ENCODE assay signal across 9 cellular contexts in the genomic region with DNA sequence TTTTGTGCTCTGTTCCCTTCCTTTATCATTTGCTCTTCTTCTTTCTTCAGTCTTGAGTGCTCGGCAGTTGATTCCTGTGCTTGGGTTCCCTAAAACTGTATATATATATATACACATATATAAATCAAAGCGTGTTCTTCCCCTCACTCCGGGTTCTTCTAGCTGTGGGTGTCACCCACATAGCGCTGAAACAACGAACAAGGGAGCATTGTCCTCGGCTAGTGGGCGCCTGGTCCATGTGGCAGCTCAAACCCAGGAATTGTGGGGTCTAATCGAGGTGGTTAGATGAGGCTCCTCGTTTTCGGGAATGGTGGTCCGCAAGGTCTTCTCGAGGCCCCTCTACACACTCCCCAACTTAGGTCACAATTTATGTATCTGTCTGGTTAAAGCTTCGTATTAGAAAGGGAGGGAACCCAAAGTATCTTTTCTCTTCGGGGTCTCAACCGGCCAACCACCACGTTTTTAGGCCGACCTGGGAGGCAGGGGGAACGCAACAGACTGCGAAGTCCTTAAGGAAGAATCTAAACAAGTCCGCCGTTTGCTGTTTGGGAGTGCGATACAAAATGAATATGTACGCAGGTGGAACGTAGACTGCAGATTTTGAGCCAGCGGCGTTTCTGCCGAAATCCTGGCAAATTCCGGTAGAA. TPM values are rescaled to one million over a fixed set of nuclear protein-coding genes. Genes with fewer than 3 reads are reported as not detected.
A peak's percentile ranks its signal among the peaks of the same experiment; 100 is the strongest.
DNase-seq lines count a peak whose midpoint lies in the region; ATAC-seq and TF ChIP-seq lines count a peak whose summit lies in the region.
"Had no signal": no experiment of that assay in that cellular context is flagged by ENCODE, and none has a peak within 500 bp of the region (broad histone marks: within the 10 kb centered on the region; RNA-seq: fewer than 3 reads in every experiment).

No MANE protein-coding gene starts in this region.

- H3K27ac ChIP-seq in HCT116 (ENCODE audit: low read depth, low read length) (peak overlapping the region; percentile 76), right cardiac atrium (ENCODE audit: low read length) (peak overlapping the region; percentile 96), gastrocnemius medialis (peak overlapping the region; percentile 95 to 99 (median 96))

- H3K27me3 ChIP-seq in HCT116 (ENCODE audit: insufficient read depth, low read length) (no peaks in the 10 kb centered on the region), right cardiac atrium (ENCODE audit: control insufficient read depth, insufficient read depth) (no peaks in the 10 kb centered on the region), gastrocnemius medialis (no peaks in the 10 kb centered on the region)

- peak overlapping the region; percentile 96 for H3K4me3 Mint-ChIP-seq in activated T-helper 17 cell treated with anti-CD3 and anti-CD28 coated beads, Interleukin-2, amount 50 U/mL, for 72 hours

- peaks cover 7 to 14% of the 10 kb centered on the region in 2 experiments for H3K4me1 ChIP-seq in HCT116 (ENCODE audit: control insufficient read depth in 1 of 2, insufficient read depth in 2 of 2, low read length in 2 of 2)
- no peaks in the 10 kb centered on the region for H3K4me1 ChIP-seq in right cardiac atrium (ENCODE audit: control insufficient read depth, insufficient read depth, low read length)
- peaks cover 19 to 20% of the 10 kb centered on the region in 2 donors for H3K4me1 ChIP-seq in gastrocnemius medialis

- TF ChIP-seq POLR2A in HCT116 (IDR thresholded peaks at IDR 0.05; ENCODE audit: borderline replicate concordance, extremely low read depth, insufficient read depth, insufficient read length) (no peak), gastrocnemius medialis (IDR thresholded peaks at IDR 0.05) (no peak)

- H3K4me2 ChIP-seq in HCT116 (ENCODE audit: low read length), result peak overlapping the region; percentile 86

- H3K4me3 ChIP-seq in AG10803 (ENCODE audit: low read length) (peak overlapping the region; percentile 98), HCT116 (replicated peaks in 1 of 2; ENCODE audit: low read depth in 1 of 2, low read length in 2 of 2) (peak overlapping the region; percentile 86 to 97), right cardiac atrium (ENCODE audit: low read length) (peak overlapping the region; percentile 88), gastrocnemius medialis (peak overlapping the region; percentile 75 to 99 (median 93))

- H3K79me2 ChIP-seq in HCT116 (ENCODE audit: insufficient read depth, low read length), result peaks cover 25% of the 10 kb centered on the region

- intact Hi-C loops in HCT116 (cut with micrococcal nuclease) (loop anchor here (10.0 kb wide), 1 partner anchor 71 kb away; no protein-coding TSS in a partner anchor), right cardiac atrium (cut with DNase I) (no loop called here), gastrocnemius medialis (cut with DNase I; ENCODE audit: low total_unique reads) (loop anchor here (2.0 to 5.0 kb wide), 3 partner anchors 69 to 971 kb away; a partner anchor contains a TSS)

- H3K27me3 Mint-ChIP-seq in activated T-helper 17 cell treated with anti-CD3 and anti-CD28 coated beads, Interleukin-2, amount 50 U/mL, for 72 hours, result no peaks in the 10 kb centered on the region

- TSS peak; percentile 94 for BruUV-seq in HCT116 (replicated peaks; lab: Mats Ljungman, UMichigan)

- no peak for TF ChIP-seq CTCF in AG10803 (conservative IDR thresholded peaks at IDR 0.05; ENCODE audit: low read length)
- TF ChIP-seq CTCF in HCT116 (IDR thresholded peaks at IDR 0.05 in 2 of 3, conservative IDR thresholded peaks at IDR 0.05 in 1 of 3; ENCODE audit: borderline replicate concordance in 1 of 3, insufficient read depth in 1 of 3, low read depth in 2 of 3, low read length in 2 of 3), result no peak
- TF ChIP-seq CTCF in gastrocnemius medialis (IDR thresholded peaks at IDR 0.05 in 4 of 5, conservative IDR thresholded peaks at IDR 0.05 in 1 of 5), result no peak

- CTCF ChIA-PET in HCT116 (lab: Charles Lee), result interaction anchor here (1.5 to 2.0 kb wide), 4 partner anchors 8 to 88 kb away, joined by 3 to 10 read pairs (median 5); a partner anchor contains a TSS

- peak overlapping the region; percentile 98 for H3K27ac Mint-ChIP-seq in activated T-helper 17 cell treated with anti-CD3 and anti-CD28 coated beads, Interleukin-2, amount 50 U/mL, for 72 hours

- H4K20me1 ChIP-seq in HCT116 (ENCODE audit: insufficient read depth), result no peaks in the 10 kb centered on the region

- TF ChIP-seq RAD21 in HCT116 (IDR thresholded peaks at IDR 0.05; ENCODE audit: low read depth), result no peak

- H3K9me3 ChIP-seq in HCT116 (ENCODE audit: control insufficient read depth in 1 of 2, insufficient read depth in 1 of 2, low read depth in 1 of 2, low read length in 2 of 2), result no peaks in the 10 kb centered on the region
- no peaks in the 10 kb centered on the region for H3K9me3 ChIP-seq in right cardiac atrium (ENCODE audit: control insufficient read depth, low read length)
- no peaks in the 10 kb centered on the region for H3K9me3 ChIP-seq in gastrocnemius medialis

- ATAC-seq in HCT116, result no peak
- no peak for ATAC-seq in activated T-helper 17 cell treated with anti-CD3 and anti-CD28 coated beads, Interleukin-2, amount 50 U/mL, for 72 hours (replicated peaks)
- peak; percentile 13 to 31 for ATAC-seq in right cardiac atrium
- ATAC-seq in gastrocnemius medialis, result peak; percentile 27 to 53
- ATAC-seq in GM21367 (IDR thresholded peaks at IDR 0.05; ENCODE audit: unreplicated experiment), result no peak

- H3K9me2 ChIP-seq in HCT116 (ENCODE audit: insufficient read depth), result no peaks in the 10 kb centered on the region

- H3K9me3 Mint-ChIP-seq in activated T-helper 17 cell treated with anti-CD3 and anti-CD28 coated beads, Interleukin-2, amount 50 U/mL, for 72 hours, result no peaks in the 10 kb centered on the region

- 36% methylated on average over 28 of the region's 28 CpGs for WGBS in right cardiac atrium

- H3K4me1 Mint-ChIP-seq in activated T-helper 17 cell treated with anti-CD3 and anti-CD28 coated beads, Interleukin-2, amount 50 U/mL, for 72 hours, result peaks cover 9% of the 10 kb centered on the region

- peak overlapping the region; percentile 92 for H3K9ac ChIP-seq in HCT116 (ENCODE audit: low read length)

- RAD21 ChIA-PET in HCT116 (lab: Charles Lee; ENCODE audit: low non-redundant PET in 1 of 2, low total read pairs in 2 of 2, uncharacterized antibody in 2 of 2, unreplicated experiment in 2 of 2), result no interaction called here

- H2AFZ ChIP-seq in HCT116 (ENCODE audit: low read depth, low read length, poor library complexity, severe bottlenecking), result peak overlapping the region; percentile 20

- POLR2A ChIA-PET in HCT116 (lab: Charles Lee), result interaction anchor here (0.8 to 1.6 kb wide), 3 partner anchors 7 to 19 kb away, joined by 3 read pairs; no protein-coding TSS in a partner anchor

- in situ Hi-C loops in gastrocnemius medialis (cut with MboI; ENCODE audit: low sequenced_read_pairs in 4 of 4), result loop anchor here in 2 of 4 donors (10.0 kb wide), 2 partner anchors 71 to 89 kb away; a partner anchor contains a TSS

- no peaks in the 10 kb centered on the region; a peak in 1 of 4 replicates for H3K36me3 ChIP-seq in HCT116 (ENCODE audit: control insufficient read depth in 1 of 2, insufficient read depth in 2 of 2, low read length in 2 of 2)
- H3K36me3 ChIP-seq in gastrocnemius medialis, result no peaks in the 10 kb centered on the region

- peaks cover 6% of the 10 kb centered on the region for H3K36me3 Mint-ChIP-seq in activated T-helper 17 cell treated with anti-CD3 and anti-CD28 coated beads, Interleukin-2, amount 50 U/mL, for 72 hours (ENCODE audit: low read depth)

- no peak for DNase-seq in AG10803 (ENCODE audit: low read depth)
- DNase-seq in HCT116 (ENCODE audit: low read depth, low spot score), result no peak
- no peak for DNase-seq in right cardiac atrium
- no peak for DNase-seq in gastrocnemius medialis
- DNase-seq in NCI-H2196 (lab: John Stamatoyannopoulos, UW; ENCODE audit: unreplicated experiment), result no peak
- no peak for DNase-seq in activated CD4-positive, alpha-beta T cell treated with anti-CD3 and anti-CD28 coated beads for 1 hour

TF ChIP-seq in HCT116, 20 proteins besides CTCF, POLR2A, EP300 and RAD21 (continues in another document):
- TF ChIP-seq SRF (IDR thresholded peaks at IDR 0.05; ENCODE audit: low read depth), result no peak
- no peak for TF ChIP-seq YY1 (IDR thresholded peaks at IDR 0.05; ENCODE audit: extremely low read depth, insufficient replicate concordance, low read depth, low read length)
- no peak for TF ChIP-seq TCF7L2 (IDR thresholded peaks at IDR 0.05; ENCODE audit: borderline replicate concordance, extremely low read depth, insufficient read depth, insufficient read length)
- TF ChIP-seq, protein P1, sequence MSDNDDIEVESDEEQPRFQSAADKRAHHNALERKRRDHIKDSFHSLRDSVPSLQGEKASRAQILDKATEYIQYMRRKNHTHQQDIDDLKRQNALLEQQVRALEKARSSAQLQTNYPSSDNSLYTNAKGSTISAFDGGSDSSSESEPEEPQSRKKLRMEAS (IDR thresholded peaks at IDR 0.05), result no peak
- no peak for TF ChIP-seq CBX3 (IDR thresholded peaks at IDR 0.05; ENCODE audit: low read depth)
- no peak for TF ChIP-seq SIN3A (IDR thresholded peaks at IDR 0.05; ENCODE audit: low read depth)
- no peak for TF ChIP-seq EZH2phosphoT487 (IDR thresholded peaks at IDR 0.05; ENCODE audit: borderline replicate concordance)
- TF ChIP-seq JUND (IDR thresholded peaks at IDR 0.05), result no peak
- no peak for TF ChIP-seq SP1 (IDR thresholded peaks at IDR 0.05; ENCODE audit: low read depth)

RNA-seq across cellular contexts. Expression of a gene that starts 0.5 kb away (rescaled TPM):
- total RNA-seq in HCT116 (2021; ENCODE audit: unreplicated experiment) (192 TPM), right cardiac atrium (100 to 1,000 TPM; 236 to 275 (median 248) TPM), gastrocnemius medialis (100 to 1,000 TPM in 1 of 4 donors, 10 to 100 TPM in 3; 47.5 to 112 (median 63.8) TPM)
- polyA plus RNA-seq in HCT116 (2012), result 111 and 130 TPM in 2 replicates
- 100 to 1,000 TPM; 144 to 222 TPM for total RNA-seq in activated T-helper 17 cell treated with anti-CD3 and anti-CD28 coated beads, Interleukin-2, amount 50 U/mL, for 72 hours
- 167 TPM for polyA plus RNA-seq in right cardiac atrium

RNA-seq across cellular contexts. Expression of a gene that starts 3.9 kb away (rescaled TPM):
- total RNA-seq in HCT116 (2021; ENCODE audit: unreplicated experiment), result 3.6 TPM
- polyA plus RNA-seq in HCT116 (2012), result 2.4 and 2.5 TPM in 2 replicates
- total RNA-seq in activated T-helper 17 cell treated with anti-CD3 and anti-CD28 coated beads, Interleukin-2, amount 50 U/mL, for 72 hours, result 10 to 100 TPM in 1 of 2 donors, 1 to 10 TPM in 1; 4.9 to 12.1 TPM
- total RNA-seq in right cardiac atrium, result 10 to 100 TPM in 1 of 4 donors, 1 to 10 TPM in 3; 4.8 to 10.2 (median 8.5) TPM
- 23.2 TPM for polyA plus RNA-seq in right cardiac atrium
- total RNA-seq in gastrocnemius medialis, result 1 to 10 TPM in 3 of 4 donors, under 1 TPM in 1; 0.61 to 3.4 (median 2.1) TPM

RNA-seq across cellular contexts. Expression of a gene that starts 54.0 kb away (rescaled TPM):
- not detected for total RNA-seq in HCT116 (2021; ENCODE audit: unreplicated experiment)
- polyA plus RNA-seq in HCT116 (2012), result not detected in 2 replicates
- total RNA-seq in activated T-helper 17 cell treated with anti-CD3 and anti-CD28 coated beads, Interleukin-2, amount 50 U/mL, for 72 hours, result 1 to 10 TPM in 1 of 2 donors, not detected in 1; 2.7 TPM
- total RNA-seq in right cardiac atrium, result not detected
- polyA plus RNA-seq in right cardiac atrium, result not detected
- not detected for total RNA-seq in gastrocnemius medialis
- total RNA-seq: lung microvascular endothelial cell had no signal

RNA-seq across cellular contexts. Expression of a gene that starts 55.1 kb away (rescaled TPM):
- total RNA-seq in HCT116 (2021; ENCODE audit: unreplicated experiment) (not detected), right cardiac atrium (under 1 TPM; 0.21 to 0.94 (median 0.57) TPM), gastrocnemius medialis (not detected)
- polyA plus RNA-seq in HCT116 (2012), result 0.15 and 0.35 TPM in 2 replicates
- under 1 TPM; 0.86 to 0.90 TPM for total RNA-seq in activated T-helper 17 cell treated with anti-CD3 and anti-CD28 coated beads, Interleukin-2, amount 50 U/mL, for 72 hours
- 0.45 TPM for polyA plus RNA-seq in right cardiac atrium
- total RNA-seq: lung microvascular endothelial cell had no signal

Comparison
In these comparisons a context has a peak if more than half of its experiments do, and no peak if none do; other contexts are left out.
1. ATAC-seq: peak in right cardiac atrium (2 of 2) and gastrocnemius medialis (2 of 2); none in HCT116 (single experiment), activated T-helper 17 cell treated with anti-CD3 and anti-CD28 coated beads, Interleukin-2, amount 50 U/mL, for 72 hours (single experiment) and GM21367 (single experiment).
2. intact Hi-C loops: an anchor here in HCT116 (10.0 kb wide) and gastrocnemius medialis (2.0 to 5.0 kb wide); none called in right cardiac atrium.
3. Peak in every context shown above with its lines, with median percentiles within 50 percentile points of each other: H3K4me3 ChIP-seq and H3K27ac ChIP-seq.